In the genomic region with DNA sequence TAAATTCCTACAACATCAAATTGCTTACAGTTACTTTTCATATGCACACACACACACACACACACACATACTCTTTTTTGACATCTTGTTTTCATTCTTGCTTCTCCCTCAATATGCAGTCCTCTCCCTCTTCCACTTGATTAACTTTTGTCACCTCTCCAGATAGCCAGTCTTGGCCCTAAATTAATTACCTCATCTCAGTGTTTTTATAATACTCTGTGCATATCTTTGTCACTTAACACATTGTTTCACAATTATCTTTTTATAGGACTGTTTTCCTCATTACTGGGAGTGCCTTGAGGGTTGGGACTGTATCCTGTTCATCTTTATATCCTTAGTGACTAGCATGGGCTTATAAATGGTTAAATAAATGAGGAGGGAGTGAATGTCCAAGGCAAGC, we compare ENCODE assay signal across 26 cellular contexts. TPM values are rescaled to one million over a fixed set of nuclear protein-coding genes. Genes with fewer than 3 reads are reported as not detected.
DNase-seq lines count a peak whose midpoint lies in the region; ATAC-seq and TF ChIP-seq lines count a peak whose summit lies in the region.
"Had no signal": no experiment of that assay in that cellular context is flagged by ENCODE, and none has a peak within 500 bp of the region (broad histone marks: within the 10 kb centered on the region; RNA-seq: fewer than 3 reads in every experiment).

No MANE protein-coding gene starts in this region.

- intact Hi-C loops in Right ventricle myocardium superior (cut with DNase I) = no loop called here

- H3K9ac ChIP-seq in muscle layer of colon (ENCODE audit: low read length) = no peak overlapping the region

- DNase-seq in Right ventricle myocardium superior (no peak), right atrium auricular region (ENCODE audit: low spot score) (no peak), epithelial cell of proximal tubule (ENCODE audit: low read depth) (peak; percentile 22), COR-L47 (lab: John Stamatoyannopoulos, UW) (no peak), COLO668 (lab: John Stamatoyannopoulos, UW; ENCODE audit: unreplicated experiment) (no peak), DMS79 treated with DMSO at 0.1 percent for 48 hours (lab: John Stamatoyannopoulos, UW) (no peak)
- no peak for DNase-seq in activated CD4-positive, CD25-positive, alpha-beta regulatory T cell treated with anti-CD3 and anti-CD28 coated beads, Interleukin-2, amount 50 U/mL, for 72 hours
- DNase-seq: activated CD4-positive, alpha-beta memory T cell treated with anti-CD3 and anti-CD28 coated beads, Interleukin-2, amount 10 ng/mL, durations not matched to agents 7 days and 5 days; activated CD4-positive, alpha-beta T cell treated with anti-CD3 and anti-CD28 coated beads for 1 hour; activated CD8-positive, alpha-beta memory T cell treated with anti-CD3 and anti-CD28 coated beads, Interleukin-2, amount 50 U/mL, for 4 hours; activated naive CD4-positive, alpha-beta T cell treated with Interleukin-2 at 50 U/mL for 16 hours; AML-193; brain microvascular endothelial cell; CD4-positive, alpha-beta T cell; H7; naive thymus-derived CD4-positive, alpha-beta T cell; NCI-H2029 treated with DMSO at 0.1 percent for 48 hours; NCI-H2227 treated with DMSO at 0.1 percent for 48 hours; SHP77 treated with DMSO at 0.1 percent for 48 hours; stimulated activated CD4-positive, alpha-beta T cell treated with anti-CD3 and anti-CD28 coated beads, Interleukin-15, amount 100 ng/mL, for 24 hours; upper lobe of left lung had no signal

- no peak for TF ChIP-seq CTCF in right atrium auricular region (IDR thresholded peaks at IDR 0.05)
- TF ChIP-seq CTCF in epithelial cell of proximal tubule (conservative IDR thresholded peaks at IDR 0.05; ENCODE audit: low read depth, low read length) = no peak

- H3K36me3 ChIP-seq in right atrium auricular region (no peaks in the 10 kb centered on the region), muscle layer of colon (ENCODE audit: insufficient read depth, low read length) (no peaks in the 10 kb centered on the region)
- H3K36me3 ChIP-seq: brain microvascular endothelial cell, upper lobe of left lung had no signal

- H3K4me3 ChIP-seq in right atrium auricular region = no peak overlapping the region
- H3K4me3 ChIP-seq in epithelial cell of proximal tubule (ENCODE audit: low read depth, low read length) = no peak overlapping the region
- H3K4me3 ChIP-seq in muscle layer of colon (ENCODE audit: low read depth in 1 of 2, low read length in 2 of 2) = no peak overlapping the region
- H3K4me3 ChIP-seq: A549, GM12878, upper lobe of left lung had no signal

- peak overlapping the region in 1 of 2 donors; percentile 77 for H3K27ac ChIP-seq in right atrium auricular region
- peak overlapping the region; percentile 45 for H3K27ac ChIP-seq in muscle layer of colon (ENCODE audit: low read depth, low read length)
- H3K27ac ChIP-seq: A549, brain microvascular endothelial cell, upper lobe of left lung had no signal

- H3K9me3 ChIP-seq in right atrium auricular region (no peaks in the 10 kb centered on the region), muscle layer of colon (ENCODE audit: low read length) (no peaks in the 10 kb centered on the region)
- H3K9me3 ChIP-seq: A549, upper lobe of left lung had no signal

- H3K4me1 ChIP-seq in right atrium auricular region (peaks cover 0 to 66% of the 10 kb centered on the region in 2 donors), muscle layer of colon (ENCODE audit: insufficient read depth, low read length) (peaks cover 70% of the 10 kb centered on the region)

- peak; percentile 28 for ATAC-seq in Right ventricle myocardium superior (ENCODE audit: poor library complexity)
- ATAC-seq: A549; GM12878; naive thymus-derived CD4-positive, alpha-beta T cell; Panc1; stimulated activated effector memory CD8-positive, alpha-beta T cell treated with anti-CD3 and anti-CD28 coated beads, Interleukin-12 subunit alpha, Interleukin-12 subunit beta, amount 100 ng/mL, for 72 hours had no signal

- H3K27me3 ChIP-seq in right atrium auricular region (no peaks in the 10 kb centered on the region), muscle layer of colon (ENCODE audit: control insufficient read depth in 1 of 2, insufficient read depth in 2 of 2, low read length in 2 of 2) (no peaks in the 10 kb centered on the region)
- H3K27me3 ChIP-seq: brain microvascular endothelial cell, upper lobe of left lung had no signal

RNA-seq across cellular contexts. Expression of gene SYNPO2, which starts 33.1 kb away (rescaled TPM):
- 196 TPM for total RNA-seq in Right ventricle myocardium superior
- total RNA-seq in right atrium auricular region = 100 to 1,000 TPM in 1 of 2 donors, 10 to 100 TPM in 1; 85.3 to 152 TPM
- 0.40 and 0.43 TPM in 2 replicates for total RNA-seq in epithelial cell of proximal tubule

Comparison
In these comparisons a context has a peak if more than half of its experiments do, and no peak if none do; other contexts are left out.
1. RNA of gene SYNPO2, which starts 33.1 kb away (total RNA-seq): 196 TPM in Right ventricle myocardium superior (single experiment) and 85.3 to 152 TPM in right atrium auricular region; 0.40 to 0.43 TPM in epithelial cell of proximal tubule; every median in the first group is over 10 times any median in the second.